ENCODE assay signal across 1 cellular context in genomic region chr11:125551835-125552342, GRCh38.
TF ChIP-seq lines count a peak whose summit lies in the region.

No MANE protein-coding gene starts in this region.

TF ChIP-seq in K562, 482 proteins besides CTCF, POLR2A, EP300 and RAD21 (continued from another document and continues in another):
- TF ChIP-seq CTCFL (IDR thresholded peaks at IDR 0.05; ENCODE audit: borderline replicate concordance, insufficient read depth, low read depth, low read length, poor library complexity, severe bottlenecking) (no peak), GMEB1 (CRISPR knock-in tag; IDR thresholded peaks at IDR 0.05) (peak; percentile 52; the same call in 1 of the 2 replicates), TSC22D4 (tag; IDR thresholded peaks at IDR 0.05) (no peak), ZNF77 (CRISPR knock-in tag; IDR thresholded peaks at IDR 0.05) (no peak), CSDE1 (IDR thresholded peaks at IDR 0.05) (no peak), ZNF140 (CRISPR knock-in tag; IDR thresholded peaks at IDR 0.05) (no peak), ELF2 (CRISPR knock-in tag; IDR thresholded peaks at IDR 0.05) (no peak), ZNF431 (CRISPR knock-in tag; IDR thresholded peaks at IDR 0.05) (no peak), ESRRB (CRISPR knock-in tag; IDR thresholded peaks at IDR 0.05; ENCODE audit: borderline replicate concordance) (no peak), FOXP4 (CRISPR knock-in tag; IDR thresholded peaks at IDR 0.05; ENCODE audit: borderline replicate concordance) (no peak), RBM15 (IDR thresholded peaks at IDR 0.05; ENCODE audit: insufficient read depth, low read length) (no peak), ZNF717 (CRISPR knock-in tag; IDR thresholded peaks at IDR 0.05) (no peak), SIN3A (IDR thresholded peaks at IDR 0.05; ENCODE audit: borderline replicate concordance in 2 of 2, control insufficient read depth in 1 of 2, low read depth in 2 of 2, low read length in 2 of 2) (no peak), YBX1 (IDR thresholded peaks at IDR 0.05) (no peak), ZC3H11A (IDR thresholded peaks at IDR 0.05; ENCODE audit: low read depth, low read length) (no peak), TAL1 (IDR thresholded peaks at IDR 0.05) (peak; percentile 69), ELF4 (CRISPR knock-in tag; IDR thresholded peaks at IDR 0.05) (no peak), ZNF583 (CRISPR knock-in tag; IDR thresholded peaks at IDR 0.05) (peak; percentile 83; the same call in 1 of the 2 replicates), GTF3C2 (IDR thresholded peaks at IDR 0.05; ENCODE audit: borderline replicate concordance, extremely low read depth, insufficient read length) (no peak), PRPF4 (IDR thresholded peaks at IDR 0.05; ENCODE audit: insufficient read depth, low read depth, low read length, poor library complexity, severe bottlenecking) (no peak), TEAD2 (tag; IDR thresholded peaks at IDR 0.05) (0 out of 2 replicates have a peak, but pooled peaks have one; percentile 23), HDAC3 (IDR thresholded peaks at IDR 0.05; ENCODE audit: borderline replicate concordance, partially characterized antibody) (peak; percentile 14), TEAD4 (IDR thresholded peaks at IDR 0.05; ENCODE audit: low read length) (peak; percentile 86), TEAD4 (CRISPR knock-in tag; IDR thresholded peaks at IDR 0.05; ENCODE audit: borderline replicate concordance) (no peak), SRF (CRISPR knock-in tag; IDR thresholded peaks at IDR 0.05) (no peak), ZBED1 (IDR thresholded peaks at IDR 0.05) (no peak), NFE2 (IDR thresholded peaks at IDR 0.05; ENCODE audit: low read depth) (0 out of 2 replicates have a peak, but pooled peaks have one; percentile 5), RFX5 (IDR thresholded peaks at IDR 0.05; ENCODE audit: low read depth, low read length) (no peak), ARID3A (IDR thresholded peaks at IDR 0.05; ENCODE audit: borderline replicate concordance, low read depth, low read length) (no peak), TCF7 (IDR thresholded peaks at IDR 0.05; ENCODE audit: borderline replicate concordance) (no peak)
- TF ChIP-seq, protein P1, sequence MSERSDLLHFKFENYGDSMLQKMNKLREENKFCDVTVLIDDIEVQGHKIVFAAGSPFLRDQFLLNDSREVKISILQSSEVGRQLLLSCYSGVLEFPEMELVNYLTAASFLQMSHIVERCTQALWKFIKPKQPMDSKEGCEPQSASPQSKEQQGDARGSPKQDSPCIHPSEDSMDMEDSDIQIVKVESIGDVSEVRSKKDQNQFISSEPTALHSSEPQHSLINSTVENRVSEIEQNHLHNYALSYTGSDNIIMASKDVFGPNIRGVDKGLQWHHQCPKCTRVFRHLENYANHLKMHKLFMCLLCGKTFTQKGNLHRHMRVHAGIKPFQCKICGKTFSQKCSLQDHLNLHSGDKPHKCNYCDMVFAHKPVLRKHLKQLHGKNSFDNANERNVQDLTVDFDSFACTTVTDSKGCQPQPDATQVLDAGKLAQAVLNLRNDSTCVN (CRISPR knock-in tag; IDR thresholded peaks at IDR 0.05) = no peak
- TF ChIP-seq, protein P2, sequence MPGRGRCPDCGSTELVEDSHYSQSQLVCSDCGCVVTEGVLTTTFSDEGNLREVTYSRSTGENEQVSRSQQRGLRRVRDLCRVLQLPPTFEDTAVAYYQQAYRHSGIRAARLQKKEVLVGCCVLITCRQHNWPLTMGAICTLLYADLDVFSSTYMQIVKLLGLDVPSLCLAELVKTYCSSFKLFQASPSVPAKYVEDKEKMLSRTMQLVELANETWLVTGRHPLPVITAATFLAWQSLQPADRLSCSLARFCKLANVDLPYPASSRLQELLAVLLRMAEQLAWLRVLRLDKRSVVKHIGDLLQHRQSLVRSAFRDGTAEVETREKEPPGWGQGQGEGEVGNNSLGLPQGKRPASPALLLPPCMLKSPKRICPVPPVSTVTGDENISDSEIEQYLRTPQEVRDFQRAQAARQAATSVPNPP (IDR thresholded peaks at IDR 0.05; ENCODE audit: borderline replicate concordance, insufficient read depth, insufficient read length) = no peak
- TF ChIP-seq, protein P3, sequence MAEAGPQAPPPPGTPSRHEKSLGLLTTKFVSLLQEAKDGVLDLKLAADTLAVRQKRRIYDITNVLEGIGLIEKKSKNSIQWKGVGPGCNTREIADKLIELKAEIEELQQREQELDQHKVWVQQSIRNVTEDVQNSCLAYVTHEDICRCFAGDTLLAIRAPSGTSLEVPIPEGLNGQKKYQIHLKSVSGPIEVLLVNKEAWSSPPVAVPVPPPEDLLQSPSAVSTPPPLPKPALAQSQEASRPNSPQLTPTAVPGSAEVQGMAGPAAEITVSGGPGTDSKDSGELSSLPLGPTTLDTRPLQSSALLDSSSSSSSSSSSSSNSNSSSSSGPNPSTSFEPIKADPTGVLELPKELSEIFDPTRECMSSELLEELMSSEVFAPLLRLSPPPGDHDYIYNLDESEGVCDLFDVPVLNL (CRISPR knock-in tag; IDR thresholded peaks at IDR 0.05; ENCODE audit: low read depth) = no peak
- TF ChIP-seq, protein P4, sequence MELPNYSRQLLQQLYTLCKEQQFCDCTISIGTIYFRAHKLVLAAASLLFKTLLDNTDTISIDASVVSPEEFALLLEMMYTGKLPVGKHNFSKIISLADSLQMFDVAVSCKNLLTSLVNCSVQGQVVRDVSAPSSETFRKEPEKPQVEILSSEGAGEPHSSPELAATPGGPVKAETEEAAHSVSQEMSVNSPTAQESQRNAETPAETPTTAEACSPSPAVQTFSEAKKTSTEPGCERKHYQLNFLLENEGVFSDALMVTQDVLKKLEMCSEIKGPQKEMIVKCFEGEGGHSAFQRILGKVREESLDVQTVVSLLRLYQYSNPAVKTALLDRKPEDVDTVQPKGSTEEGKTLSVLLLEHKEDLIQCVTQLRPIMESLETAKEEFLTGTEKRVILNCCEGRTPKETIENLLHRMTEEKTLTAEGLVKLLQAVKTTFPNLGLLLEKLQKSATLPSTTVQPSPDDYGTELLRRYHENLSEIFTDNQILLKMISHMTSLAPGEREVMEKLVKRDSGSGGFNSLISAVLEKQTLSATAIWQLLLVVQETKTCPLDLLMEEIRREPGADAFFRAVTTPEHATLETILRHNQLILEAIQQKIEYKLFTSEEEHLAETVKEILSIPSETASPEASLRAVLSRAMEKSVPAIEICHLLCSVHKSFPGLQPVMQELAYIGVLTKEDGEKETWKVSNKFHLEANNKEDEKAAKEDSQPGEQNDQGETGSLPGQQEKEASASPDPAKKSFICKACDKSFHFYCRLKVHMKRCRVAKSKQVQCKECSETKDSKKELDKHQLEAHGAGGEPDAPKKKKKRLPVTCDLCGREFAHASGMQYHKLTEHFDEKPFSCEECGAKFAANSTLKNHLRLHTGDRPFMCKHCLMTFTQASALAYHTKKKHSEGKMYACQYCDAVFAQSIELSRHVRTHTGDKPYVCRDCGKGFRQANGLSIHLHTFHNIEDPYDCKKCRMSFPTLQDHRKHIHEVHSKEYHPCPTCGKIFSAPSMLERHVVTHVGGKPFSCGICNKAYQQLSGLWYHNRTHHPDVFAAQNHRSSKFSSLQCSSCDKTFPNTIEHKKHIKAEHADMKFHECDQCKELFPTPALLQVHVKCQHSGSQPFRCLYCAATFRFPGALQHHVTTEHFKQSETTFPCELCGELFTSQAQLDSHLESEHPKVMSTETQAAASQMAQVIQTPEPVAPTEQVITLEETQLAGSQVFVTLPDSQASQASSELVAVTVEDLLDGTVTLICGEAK (IDR thresholded peaks at IDR 0.05) = no peak
- TF ChIP-seq, protein P4 (CRISPR knock-in tag; IDR thresholded peaks at IDR 0.05) = no peak
